19 cellular contexts compared by ENCODE assay signal in the genomic region with DNA sequence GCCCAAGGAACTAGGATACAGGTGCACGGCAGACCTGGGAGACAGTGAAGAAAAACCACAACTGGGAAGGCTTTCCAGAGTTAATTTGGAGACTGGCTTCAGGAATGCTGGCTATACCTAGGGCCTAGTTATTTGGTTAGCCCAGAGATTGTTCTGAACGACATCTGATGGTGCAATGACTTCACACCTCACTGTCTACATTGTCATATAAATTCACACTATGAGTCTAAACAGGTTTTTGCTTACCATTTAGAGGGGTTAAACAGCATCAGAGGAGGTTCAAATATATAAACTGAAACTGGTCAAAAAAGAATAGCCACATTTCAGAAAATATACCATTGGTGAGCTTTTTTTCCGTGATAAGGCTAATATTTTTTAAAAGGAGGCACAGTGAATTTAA.
"Had no signal": no experiment of that assay in that cellular context is flagged by ENCODE, and none has a peak within 500 bp of the region (broad histone marks: within the 10 kb centered on the region; RNA-seq: fewer than 3 reads in every experiment).

No MANE protein-coding gene starts in this region.

- DNase-seq: activated B cell treated with CpG ODN at 0.5 μM for 24 hours; activated CD4-positive, alpha-beta memory T cell treated with anti-CD3 and anti-CD28 coated beads for 36 hours; activated CD4-positive, alpha-beta T cell treated with anti-CD3 and anti-CD28 coated beads for 4 hours; activated naive CD4-positive, alpha-beta T cell treated with anti-CD3 and anti-CD28 coated beads for 36 hours; activated T-cell treated with anti-CD3 and anti-CD28 coated beads for 4 hours; effector memory CD4-positive, alpha-beta T cell; foreskin melanocyte; glutamatergic neuron; hypothalamus; left lung; right cardiac atrium; stimulated activated CD4-positive, alpha-beta T cell treated with anti-CD3 and anti-CD28 coated beads, Interleukin-4, amount 100 ng/mL, for 4 hours; stimulated activated naive CD4-positive, alpha-beta T cell; T-cell; T-helper 9 cell; thyroid gland had no signal

- H3K4me3 ChIP-seq: left lung, prostate gland, thyroid gland, vagina had no signal

- H3K27ac ChIP-seq: prostate gland, thyroid gland, vagina had no signal

- H3K9me3 ChIP-seq: left lung, prostate gland, thyroid gland, vagina had no signal

- ATAC-seq: left lung, right cardiac atrium, SK-N-SH treated with all-trans-retinoic acid at 6 μM for 48 hours, T-cell had no signal

- H3K27me3 ChIP-seq: left lung, thyroid gland, vagina had no signal

- H3K36me3 ChIP-seq: prostate gland had no signal
